9 cellular contexts compared by ENCODE assay signal in the genomic region with DNA sequence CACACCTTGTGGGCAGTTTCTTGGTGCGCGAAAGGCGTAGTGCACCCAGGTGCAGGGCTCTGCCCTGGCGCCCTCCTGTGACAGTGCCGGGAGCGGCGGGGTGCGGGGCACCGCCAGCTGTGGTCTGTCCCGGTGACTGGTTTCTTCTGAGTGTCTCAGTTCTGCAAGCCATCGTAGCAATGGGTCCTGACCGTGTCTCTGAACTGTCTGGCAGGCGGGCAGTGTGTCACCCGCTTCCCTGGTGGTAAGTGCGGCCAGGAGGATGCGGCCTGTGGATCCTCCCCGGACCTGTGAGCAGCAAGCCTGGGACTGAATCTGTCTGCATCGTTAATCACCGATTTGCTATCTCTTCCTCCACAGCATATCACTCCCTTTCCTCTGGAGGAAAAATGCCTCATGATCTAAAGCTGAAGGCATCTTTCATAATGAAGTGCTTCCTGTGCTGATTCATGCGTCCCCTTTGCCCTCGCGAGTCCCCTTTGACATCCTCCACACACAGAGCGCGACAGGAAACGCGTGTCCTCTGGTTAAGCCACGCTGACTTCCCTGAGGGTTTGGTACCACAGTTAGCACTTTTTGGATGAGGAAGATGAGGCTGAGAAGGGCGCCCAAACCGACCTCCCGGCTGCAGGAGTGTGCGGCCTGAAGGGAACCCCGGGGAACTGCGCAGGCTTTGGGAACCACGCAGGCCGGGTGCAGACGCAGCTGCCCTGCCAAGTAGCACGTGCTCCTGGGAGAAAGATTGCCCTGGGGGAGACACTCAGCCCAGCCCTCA.
DNase-seq lines count a peak whose midpoint lies in the region; ATAC-seq, FAIRE-seq and TF ChIP-seq lines count a peak whose summit lies in the region.
"Had no signal": no experiment of that assay in that cellular context is flagged by ENCODE, and none has a peak within 500 bp of the region (broad histone marks: within the 10 kb centered on the region; RNA-seq: fewer than 3 reads in every experiment).

No MANE protein-coding gene starts in this region.

- peaks cover 14% of the 10 kb centered on the region for H3K4me1 Mint-ChIP-seq in T-helper 2 cell treated with Interferon-gamma antibody and Interleukin-4, amounts not matched to agents 5 μg/mL and 100 μg/mL, for 36 hours (ENCODE audit: low read depth)

- peak overlapping the region; percentile 38 for H3K27ac Mint-ChIP-seq in T-helper 2 cell treated with Interferon-gamma antibody and Interleukin-4, amounts not matched to agents 5 μg/mL and 100 μg/mL, for 36 hours

- H3K9me3 Mint-ChIP-seq in T-helper 2 cell treated with Interferon-gamma antibody and Interleukin-4, amounts not matched to agents 5 μg/mL and 100 μg/mL, for 36 hours = no peaks in the 10 kb centered on the region

- H3K9me3 ChIP-seq in DOHH2 (ENCODE audit: control insufficient read depth, insufficient read depth, low read length) (no peaks in the 10 kb centered on the region), kidney (ENCODE audit: control insufficient read depth in 1 of 2, low read length in 2 of 2) (no peaks in the 10 kb centered on the region)

- H3K79me2 ChIP-seq in DOHH2 (ENCODE audit: control insufficient read depth, low read length) = no peaks in the 10 kb centered on the region

- no peak overlapping the region for H3K27ac ChIP-seq in DOHH2 (ENCODE audit: low read depth, low read length)
- H3K27ac ChIP-seq in kidney (ENCODE audit: low read depth in 2 of 2, low read length in 2 of 2) = no peak overlapping the region
- H3K27ac ChIP-seq in caudate nucleus (ENCODE audit: low read depth, low read length) = no peak overlapping the region

- H3K36me3 ChIP-seq in DOHH2 (ENCODE audit: control insufficient read depth, low read length) (no peaks in the 10 kb centered on the region), kidney (ENCODE audit: control insufficient read depth in 1 of 2, insufficient read depth in 2 of 2, low read length in 2 of 2) (no peaks in the 10 kb centered on the region)

- H3K27me3 ChIP-seq in DOHH2 (ENCODE audit: control insufficient read depth, low read length) = no peaks in the 10 kb centered on the region

- peak; percentile 45 for ATAC-seq in GM21619 (IDR thresholded peaks at IDR 0.05; ENCODE audit: unreplicated experiment)
- no peak for ATAC-seq in GM18517 (IDR thresholded peaks at IDR 0.05; ENCODE audit: unreplicated experiment)

- TF ChIP-seq CTCF in DOHH2 (IDR thresholded peaks at IDR 0.05; ENCODE audit: low read depth, low read length, poor library complexity, severe bottlenecking) = peak; percentile 39
- TF ChIP-seq CTCF in kidney (IDR thresholded peaks at IDR 0.05; ENCODE audit: borderline replicate concordance, extremely low read depth, insufficient read depth) = no peak

- no peak overlapping the region for H3K9ac ChIP-seq in kidney (ENCODE audit: low read length in 2 of 2)

- peaks cover 38% of the 10 kb centered on the region for H3K4me1 ChIP-seq in DOHH2 (ENCODE audit: control insufficient read depth, low read length)
- peaks cover 4 to 9% of the 10 kb centered on the region in 2 donors for H3K4me1 ChIP-seq in kidney (ENCODE audit: control insufficient read depth in 1 of 2, insufficient read depth in 1 of 2, low read depth in 1 of 2, low read length in 2 of 2)

- peak overlapping the region; percentile 12 for H3K4me3 Mint-ChIP-seq in T-helper 2 cell treated with Interferon-gamma antibody and Interleukin-4, amounts not matched to agents 5 μg/mL and 100 μg/mL, for 36 hours

- no peaks in the 10 kb centered on the region for H3K36me3 Mint-ChIP-seq in T-helper 2 cell treated with Interferon-gamma antibody and Interleukin-4, amounts not matched to agents 5 μg/mL and 100 μg/mL, for 36 hours (ENCODE audit: low read depth)

- no peaks in the 10 kb centered on the region for H4K20me1 ChIP-seq in DOHH2 (ENCODE audit: control insufficient read depth, insufficient read depth, low read depth, low read length)

- peak; percentile 37 for DNase-seq in T-helper 2 cell treated with Interferon-gamma antibody and Interleukin-4, amounts not matched to agents 5 μg/mL and 100 μg/mL, for 36 hours (ENCODE audit: low spot score)
- peak; percentile 89 for DNase-seq in kidney
- no peak for DNase-seq in caudate nucleus (lab: John Stamatoyannopoulos, UW)
- DNase-seq in ACHN = no peak
- no peak for DNase-seq in erythroblast (lab: John Stamatoyannopoulos, UW)

- no peak for FAIRE-seq in kidney (lab: Jason Lieb, UNC)

- peaks cover 40% of the 10 kb centered on the region for H3K27me3 Mint-ChIP-seq in T-helper 2 cell treated with Interferon-gamma antibody and Interleukin-4, amounts not matched to agents 5 μg/mL and 100 μg/mL, for 36 hours (ENCODE audit: low read depth)

- intact Hi-C loops in kidney (cut with DNase I) = no loop called here

- no peaks in the 10 kb centered on the region for H3K9me2 ChIP-seq in DOHH2 (replicated peaks; ENCODE audit: control insufficient read depth, low read length)

- no peaks in the 10 kb centered on the region for H3F3A ChIP-seq in DOHH2 (ENCODE audit: control insufficient read depth, insufficient read depth)

- TF ChIP-seq POLR2A in erythroblast (IDR thresholded peaks at IDR 0.05; ENCODE audit: low read length) = no peak

- in situ Hi-C loops in ACHN (cut with HindIII; ENCODE audit: low pct_ligation_motif_present, low pct_unique_long_range_greater_than_20kb, low sequenced_read_pairs) = no loop called here

- H3K4me3 ChIP-seq in DOHH2 (ENCODE audit: low read length) (peak overlapping the region; percentile 38; the same call in 1 of the 2 replicates), kidney (ENCODE audit: low read length in 2 of 2) (no peak overlapping the region)
- H3K4me3 ChIP-seq: SK-N-MC had no signal

- peak overlapping the region; percentile 53 for H3K4me2 ChIP-seq in DOHH2 (ENCODE audit: low read length)

Comparison
In these comparisons a context has a peak if more than half of its experiments do, and no peak if none do; other contexts are left out.
1. DNase-seq: peak in T-helper 2 cell treated with Interferon-gamma antibody and Interleukin-4, amounts not matched to agents 5 μg/mL and 100 μg/mL, for 36 hours (single experiment) and kidney (single experiment); none in caudate nucleus (0 of 61), ACHN (single experiment) and erythroblast (0 of 2).